Comparison of ENCODE assay signal across 9 cellular contexts in genomic region chr22:30212996-30213441, GRCh38. TPM values are rescaled to one million over a fixed set of nuclear protein-coding genes. Genes with fewer than 3 reads are reported as not detected.
DNase-seq lines count a peak whose midpoint lies in the region; ATAC-seq and TF ChIP-seq lines count a peak whose summit lies in the region.
"Had no signal": no experiment of that assay in that cellular context is flagged by ENCODE, and none has a peak within 500 bp of the region (broad histone marks: within the 10 kb centered on the region; RNA-seq: fewer than 3 reads in every experiment).

No MANE protein-coding gene starts in this region.

- no peak overlapping the region for H3K4ac ChIP-seq in mesendoderm (ENCODE audit: low read depth, low read length)

- TF ChIP-seq CTCF in osteoblast (IDR thresholded peaks at IDR 0.05; ENCODE audit: extremely low read depth, low read depth, low read length), result no peak

- H2AK5ac ChIP-seq in mesendoderm (ENCODE audit: low read length), result no peak overlapping the region

- H3K79me2 ChIP-seq in osteoblast (ENCODE audit: insufficient read depth, low read length), result no peaks in the 10 kb centered on the region
- H3K79me2 ChIP-seq in mesendoderm (ENCODE audit: control insufficient read depth, insufficient read depth, low read length), result no peaks in the 10 kb centered on the region

- H4K20me1 ChIP-seq in osteoblast (ENCODE audit: insufficient read depth, low read length), result no peaks in the 10 kb centered on the region

- H3K56ac ChIP-seq in mesendoderm (ENCODE audit: low read length), result no peak overlapping the region

- ATAC-seq in effector memory CD8-positive, alpha-beta T cell (replicated peaks), result no peak

- H2BK5ac ChIP-seq in mesendoderm (ENCODE audit: low read length), result no peak overlapping the region

- H3K4me3 ChIP-seq in osteoblast (ENCODE audit: insufficient read depth, low read length), result no peak overlapping the region
- no peak overlapping the region for H3K4me3 ChIP-seq in mesendoderm (ENCODE audit: low read length)

- H2BK15ac ChIP-seq in mesendoderm (replicated peaks; ENCODE audit: low read depth), result no peak overlapping the region

- H3K79me1 ChIP-seq in mesendoderm (ENCODE audit: low read length), result no peaks in the 10 kb centered on the region

- no peaks in the 10 kb centered on the region for H3K36me3 Mint-ChIP-seq in effector memory CD8-positive, alpha-beta T cell (ENCODE audit: insufficient read depth)

- H3K23ac ChIP-seq in mesendoderm (ENCODE audit: low read length), result no peak overlapping the region

- H3K18ac ChIP-seq in mesendoderm (ENCODE audit: low read length), result no peak overlapping the region

- peaks cover 51% of the 10 kb centered on the region for H3K4me1 ChIP-seq in osteoblast (ENCODE audit: insufficient read depth, low read length)
- H3K4me1 ChIP-seq in mesendoderm (ENCODE audit: control insufficient read depth, low read depth, low read length), result no peaks in the 10 kb centered on the region

- H3K4me1 Mint-ChIP-seq in effector memory CD8-positive, alpha-beta T cell (ENCODE audit: low read depth in 2 of 2), result peaks cover 7 to 12% of the 10 kb centered on the region in 2 donors

- no peak overlapping the region for H2AFZ ChIP-seq in osteoblast (ENCODE audit: low read length)

- H3K27ac ChIP-seq in osteoblast (ENCODE audit: low read depth, low read length) (peak overlapping the region; percentile 100), caudate nucleus (ENCODE audit: low read depth, low read length) (no peak overlapping the region), mesendoderm (ENCODE audit: low read depth, low read length) (no peak overlapping the region)

- H4K8ac ChIP-seq in mesendoderm (ENCODE audit: low read depth, low read length), result no peak overlapping the region

- H3K9me3 Mint-ChIP-seq in effector memory CD8-positive, alpha-beta T cell, result no peaks in the 10 kb centered on the region

- no peak overlapping the region for H2BK120ac ChIP-seq in mesendoderm (ENCODE audit: low read depth, low read length)

- DNase-seq in EL (peak; percentile 74), NCI-H226 (peak; percentile 73), osteoblast (ENCODE audit: insufficient read length, low spot score, missing footprints) (peak; percentile 86), SW 1271 (lab: John Stamatoyannopoulos, UW) (no peak), activated gamma-delta T cell (lab: John Stamatoyannopoulos, UW) (no peak), caudate nucleus (lab: John Stamatoyannopoulos, UW) (no peak), mesendoderm (no peak)
- DNase-seq in effector memory CD8-positive, alpha-beta T cell, result no peak
- DNase-seq: foreskin melanocyte had no signal

- H3K27me3 ChIP-seq in osteoblast (ENCODE audit: insufficient read depth, low read length), result no peaks in the 10 kb centered on the region
- no peaks in the 10 kb centered on the region for H3K27me3 ChIP-seq in mesendoderm (ENCODE audit: insufficient read depth, low read length, poor library complexity)

- H3K27ac Mint-ChIP-seq in effector memory CD8-positive, alpha-beta T cell, result peak overlapping the region; percentile 16 to 87

- no peaks in the 10 kb centered on the region for H3K27me3 Mint-ChIP-seq in effector memory CD8-positive, alpha-beta T cell

- no peaks in the 10 kb centered on the region for H3K36me3 ChIP-seq in osteoblast (ENCODE audit: insufficient read depth, low read length)
- no peaks in the 10 kb centered on the region for H3K36me3 ChIP-seq in mesendoderm (ENCODE audit: control insufficient read depth, insufficient read depth, low read length)

- whole genome bisulfite sequencing in mesendoderm (ENCODE audit: extremely low coverage, insufficient coverage, low lambda C conversion rate), result no CpG with 5 or more reads among the region's 8 CpGs

- H3K4me2 ChIP-seq in osteoblast (ENCODE audit: insufficient read depth, low read length), result peak overlapping the region; percentile 33
- no peak overlapping the region for H3K4me2 ChIP-seq in mesendoderm (ENCODE audit: low read length)

- no peaks in the 10 kb centered on the region for H3K9me3 ChIP-seq in osteoblast (ENCODE audit: low read depth, low read length)

- H4K5ac ChIP-seq in mesendoderm (ENCODE audit: low read length), result no peak overlapping the region

- H3K4me3 Mint-ChIP-seq in effector memory CD8-positive, alpha-beta T cell, result no peak overlapping the region

- H3K9ac ChIP-seq in mesendoderm (ENCODE audit: low read length), result no peak overlapping the region

RNA-seq across cellular contexts. Expression of gene LIF, which starts 33.5 kb away (rescaled TPM):
- total RNA-seq in osteoblast, result 3.2 and 3.3 TPM in 2 replicates
- polyA plus RNA-seq in mesendoderm (2013, experiment 1 of 2), result 1.0 TPM
- 0.84 TPM for polyA plus RNA-seq in mesendoderm (2013, experiment 2 of 2)

RNA-seq across cellular contexts. Expression of gene OSM, which starts 53.6 kb away (rescaled TPM):
- total RNA-seq in osteoblast, result not detected in 2 replicates
- not detected for polyA plus RNA-seq in mesendoderm (2013, experiment 1 of 2)
- not detected for polyA plus RNA-seq in mesendoderm (2013, experiment 2 of 2)

Comparison
In these comparisons a context has a peak if more than half of its experiments do, and no peak if none do; other contexts are left out.
1. DNase-seq: peak in EL (single experiment), NCI-H226 (single experiment) and osteoblast (single experiment); none in effector memory CD8-positive, alpha-beta T cell (0 of 3), SW 1271 (0 of 2), activated gamma-delta T cell (single experiment), caudate nucleus (0 of 61) and mesendoderm (single experiment).